30 cellular contexts compared by ENCODE assay signal in genomic region chr11:103716363-103716762, GRCh38.
"Had no signal": no experiment of that assay in that cellular context is flagged by ENCODE, and none has a peak within 500 bp of the region (broad histone marks: within the 10 kb centered on the region; RNA-seq: fewer than 3 reads in every experiment).

No MANE protein-coding gene starts in this region.

- H3K4me3 Mint-ChIP-seq: activated CD4-positive, alpha-beta memory T cell treated with anti-CD3 and anti-CD28 coated beads for 36 hours; activated CD4-positive, alpha-beta T cell treated with anti-CD3 and anti-CD28 coated beads for 36 hours; activated CD4-positive, alpha-beta T cell treated with anti-CD3 and anti-CD28 coated beads, Interleukin-2, amount 10 ng/mL, durations not matched to agents 24 days and 14 days; activated CD8-positive, alpha-beta memory T cell treated with anti-CD3 and anti-CD28 coated beads, Interleukin-2, amount 10 ng/mL, durations not matched to agents 7 days and 5 days; activated CD8-positive, alpha-beta T cell treated with anti-CD3 and anti-CD28 coated beads, Interleukin-2, amount 10 ng/mL, durations not matched to agents 7 days and 5 days; activated naive CD8-positive, alpha-beta T cell; activated T-cell treated with anti-CD3 and anti-CD28 coated beads, Interleukin-2, amount 50 U/mL, for 72 hours; activated T-helper 17 cell treated with anti-CD3 and anti-CD28 coated beads, Interleukin-2, amount 50 U/mL, for 72 hours; central memory CD8-positive, alpha-beta T cell; effector memory CD8-positive, alpha-beta T cell had no signal

- DNase-seq: activated CD4-positive, alpha-beta memory T cell treated with anti-CD3 and anti-CD28 coated beads for 36 hours; activated CD4-positive, alpha-beta T cell treated with anti-CD3 and anti-CD28 coated beads for 36 hours; activated CD4-positive, alpha-beta T cell treated with anti-CD3 and anti-CD28 coated beads, Interleukin-2, amount 10 ng/mL, durations not matched to agents 24 days and 14 days; activated CD4-positive, CD25-positive, alpha-beta regulatory T cell; activated CD4-positive, CD25-positive, alpha-beta regulatory T cell treated with anti-CD3 and anti-CD28 coated beads, Interleukin-2, amount 50 U/mL, for 72 hours; activated CD8-positive, alpha-beta memory T cell treated with anti-CD3 and anti-CD28 coated beads, Interleukin-2, amount 10 ng/mL, durations not matched to agents 7 days and 5 days; activated CD8-positive, alpha-beta memory T cell treated with anti-CD3 and anti-CD28 coated beads, Interleukin-2, amount 50 U/mL, for 4 hours; activated CD8-positive, alpha-beta T cell treated with anti-CD3 and anti-CD28 coated beads, Interleukin-2, amount 10 ng/mL, durations not matched to agents 7 days and 5 days; activated effector memory CD4-positive, alpha-beta T cell treated with Interleukin-2 at 50 U/mL for 16 hours; activated gamma-delta T cell treated with Interleukin-2 at 50 U/mL for 16 hours; activated naive CD4-positive, alpha-beta T cell treated with anti-CD3 and anti-CD28 coated beads, Interleukin-2, amount 50 U/mL, for 16 hours; activated naive CD4-positive, alpha-beta T cell treated with Interleukin-2 at 50 U/mL for 16 hours; activated T-cell treated with anti-CD3 and anti-CD28 coated beads, Interleukin-2, amount 50 U/mL, for 1 hour; activated T-cell treated with anti-CD3 and anti-CD28 coated beads, Interleukin-2, amount 50 U/mL, for 72 hours; amniotic stem cell; anterior cingulate cortex; brain microvascular endothelial cell; cortex of kidney; dermis blood vessel endothelial cell; effector CD4-positive, alpha-beta T cell; effector memory CD8-positive, alpha-beta T cell; esophagus squamous epithelium; foreskin melanocyte; heart right ventricle; T-helper 2 cell had no signal

- H3K36me3 Mint-ChIP-seq: activated CD4-positive, alpha-beta memory T cell treated with anti-CD3 and anti-CD28 coated beads for 36 hours; activated CD8-positive, alpha-beta memory T cell treated with anti-CD3 and anti-CD28 coated beads, Interleukin-2, amount 10 ng/mL, durations not matched to agents 7 days and 5 days; activated naive CD8-positive, alpha-beta T cell had no signal

- H3K4me1 Mint-ChIP-seq: activated CD4-positive, alpha-beta T cell treated with anti-CD3 and anti-CD28 coated beads for 36 hours; activated CD4-positive, alpha-beta T cell treated with anti-CD3 and anti-CD28 coated beads, Interleukin-2, amount 10 ng/mL, durations not matched to agents 24 days and 14 days; activated CD8-positive, alpha-beta memory T cell treated with anti-CD3 and anti-CD28 coated beads, Interleukin-2, amount 10 ng/mL, durations not matched to agents 7 days and 5 days; activated T-helper 17 cell treated with anti-CD3 and anti-CD28 coated beads, Interleukin-2, amount 50 U/mL, for 72 hours; central memory CD8-positive, alpha-beta T cell had no signal

- H3K4me1 ChIP-seq: esophagus squamous epithelium, gastroesophageal sphincter, heart right ventricle had no signal

- H3K9me3 Mint-ChIP-seq: activated CD4-positive, alpha-beta memory T cell treated with anti-CD3 and anti-CD28 coated beads for 36 hours; activated CD4-positive, alpha-beta T cell treated with anti-CD3 and anti-CD28 coated beads, Interleukin-2, amount 10 ng/mL, durations not matched to agents 24 days and 14 days; activated T-cell treated with anti-CD3 and anti-CD28 coated beads, Interleukin-2, amount 50 U/mL, for 72 hours; activated T-helper 17 cell treated with anti-CD3 and anti-CD28 coated beads, Interleukin-2, amount 50 U/mL, for 72 hours; central memory CD8-positive, alpha-beta T cell; effector memory CD8-positive, alpha-beta T cell had no signal

- H3K36me3 ChIP-seq: brain microvascular endothelial cell, esophagus squamous epithelium, gastroesophageal sphincter, heart right ventricle had no signal

- H3K27ac ChIP-seq: brain microvascular endothelial cell, epithelial cell of prostate, esophagus squamous epithelium, gastroesophageal sphincter, heart right ventricle had no signal

- H3K9me3 ChIP-seq: esophagus squamous epithelium, gastroesophageal sphincter had no signal

- H3K27me3 ChIP-seq: brain microvascular endothelial cell, esophagus squamous epithelium, gastroesophageal sphincter, heart right ventricle had no signal

- H3K27me3 Mint-ChIP-seq: activated CD4-positive, alpha-beta memory T cell treated with anti-CD3 and anti-CD28 coated beads for 36 hours; activated CD4-positive, alpha-beta T cell treated with anti-CD3 and anti-CD28 coated beads for 36 hours; activated CD4-positive, alpha-beta T cell treated with anti-CD3 and anti-CD28 coated beads, Interleukin-2, amount 10 ng/mL, durations not matched to agents 24 days and 14 days; activated CD8-positive, alpha-beta memory T cell treated with anti-CD3 and anti-CD28 coated beads, Interleukin-2, amount 10 ng/mL, durations not matched to agents 7 days and 5 days; activated naive CD8-positive, alpha-beta T cell; activated T-helper 17 cell treated with anti-CD3 and anti-CD28 coated beads, Interleukin-2, amount 50 U/mL, for 72 hours; central memory CD8-positive, alpha-beta T cell; effector memory CD8-positive, alpha-beta T cell had no signal

- H3K4me3 ChIP-seq: esophagus squamous epithelium, gastroesophageal sphincter, heart right ventricle had no signal

- ATAC-seq: activated CD4-positive, alpha-beta T cell treated with anti-CD3 and anti-CD28 coated beads for 36 hours; activated CD8-positive, alpha-beta memory T cell treated with anti-CD3 and anti-CD28 coated beads, Interleukin-2, amount 10 ng/mL, durations not matched to agents 7 days and 5 days; activated CD8-positive, alpha-beta T cell treated with anti-CD3 and anti-CD28 coated beads, Interleukin-2, amount 10 ng/mL, durations not matched to agents 7 days and 5 days; activated T-cell treated with anti-CD3 and anti-CD28 coated beads, Interleukin-2, amount 50 U/mL, for 72 hours; activated T-helper 17 cell treated with anti-CD3 and anti-CD28 coated beads, Interleukin-2, amount 50 U/mL, for 72 hours; effector memory CD8-positive, alpha-beta T cell; gastroesophageal sphincter; heart right ventricle had no signal

- H3K27ac Mint-ChIP-seq: activated CD4-positive, alpha-beta memory T cell treated with anti-CD3 and anti-CD28 coated beads for 36 hours; activated CD4-positive, alpha-beta T cell treated with anti-CD3 and anti-CD28 coated beads for 36 hours; activated CD4-positive, alpha-beta T cell treated with anti-CD3 and anti-CD28 coated beads, Interleukin-2, amount 10 ng/mL, durations not matched to agents 24 days and 14 days; activated CD8-positive, alpha-beta memory T cell treated with anti-CD3 and anti-CD28 coated beads, Interleukin-2, amount 10 ng/mL, durations not matched to agents 7 days and 5 days; activated CD8-positive, alpha-beta T cell treated with anti-CD3 and anti-CD28 coated beads, Interleukin-2, amount 10 ng/mL, durations not matched to agents 7 days and 5 days; activated naive CD8-positive, alpha-beta T cell; activated T-helper 17 cell treated with anti-CD3 and anti-CD28 coated beads, Interleukin-2, amount 50 U/mL, for 72 hours; effector memory CD8-positive, alpha-beta T cell had no signal
